11 cellular contexts compared by ENCODE assay signal in genomic region chr17:42142371-42142896, GRCh38. TPM values are rescaled to one million over a fixed set of nuclear protein-coding genes. Genes with fewer than 3 reads are reported as not detected.
DNase-seq lines count a peak whose midpoint lies in the region; ATAC-seq and TF ChIP-seq lines count a peak whose summit lies in the region.
"Had no signal": no experiment of that assay in that cellular context is flagged by ENCODE, and none has a peak within 500 bp of the region (broad histone marks: within the 10 kb centered on the region; RNA-seq: fewer than 3 reads in every experiment).

No MANE protein-coding gene starts in this region.

- no peaks in the 10 kb centered on the region for H3K9me3 Mint-ChIP-seq in activated naive CD4-positive, alpha-beta T cell treated with anti-CD3 and anti-CD28 coated beads, Interleukin-2, amount 10 ng/mL, durations not matched to agents 7 days and 5 days
- no peaks in the 10 kb centered on the region for H3K9me3 Mint-ChIP-seq in activated naive CD4-positive, alpha-beta T cell treated with anti-CD3 and anti-CD28 coated beads, Interleukin-2, amount 50 U/mL, for 72 hours

- CTCF ChIA-PET in activated naive CD4-positive, alpha-beta T cell treated with anti-CD3 and anti-CD28 coated beads, Interleukin-2, amount 10 ng/mL, durations not matched to agents 7 days and 5 days (lab: Charles Lee): interaction anchor here (0.9 to 1.2 kb wide), 3 partner anchors 39 to 264 kb away, joined by 3 read pairs; no protein-coding TSS in a partner anchor

- no peaks in the 10 kb centered on the region for H3K27me3 Mint-ChIP-seq in activated naive CD4-positive, alpha-beta T cell treated with anti-CD3 and anti-CD28 coated beads, Interleukin-2, amount 10 ng/mL, durations not matched to agents 7 days and 5 days

- peak overlapping the region; percentile 31 for H3K27ac ChIP-seq in brain microvascular endothelial cell
- peak overlapping the region in 3 of 4 donors; percentile 18 to 53 (median 18) for H3K27ac ChIP-seq in upper lobe of left lung

- peaks cover 11% of the 10 kb centered on the region for H3K36me3 ChIP-seq in brain microvascular endothelial cell (replicated peaks)
- H3K36me3 ChIP-seq in upper lobe of left lung: peaks cover 0 to 45% (median 15%) of the 10 kb centered on the region in 4 donors

- H3K4me3 ChIP-seq in brain microvascular endothelial cell (ENCODE audit: low read depth, low read length): no peak overlapping the region
- H3K4me3 ChIP-seq in upper lobe of left lung: no peak overlapping the region

- H3K4me1 Mint-ChIP-seq in activated naive CD4-positive, alpha-beta T cell treated with anti-CD3 and anti-CD28 coated beads, Interleukin-2, amount 10 ng/mL, durations not matched to agents 7 days and 5 days: peaks cover 11% of the 10 kb centered on the region

- peak overlapping the region; percentile 75 for H3K27ac Mint-ChIP-seq in activated naive CD4-positive, alpha-beta T cell treated with anti-CD3 and anti-CD28 coated beads, Interleukin-2, amount 10 ng/mL, durations not matched to agents 7 days and 5 days
- H3K27ac Mint-ChIP-seq in activated naive CD4-positive, alpha-beta T cell treated with anti-CD3 and anti-CD28 coated beads, Interleukin-2, amount 50 U/mL, for 72 hours: peak overlapping the region in 1 of 2 donors; percentile 58

- TF ChIP-seq CTCF in brain microvascular endothelial cell (IDR thresholded peaks at IDR 0.05; ENCODE audit: low read depth, low read length, missing control alignments) (no peak), upper lobe of left lung (IDR thresholded peaks at IDR 0.05) (no peak)

- no peak for TF ChIP-seq POLR2A in upper lobe of left lung (IDR thresholded peaks at IDR 0.05)

- no peak for TF ChIP-seq EP300 in upper lobe of left lung (IDR thresholded peaks at IDR 0.05)

- H3K27me3 ChIP-seq in brain microvascular endothelial cell (replicated peaks) (no peaks in the 10 kb centered on the region), upper lobe of left lung (no peaks in the 10 kb centered on the region)

- peaks cover 37 to 51% (median 40%) of the 10 kb centered on the region in 4 donors for H3K4me1 ChIP-seq in upper lobe of left lung

- no peak overlapping the region for H3K4me3 Mint-ChIP-seq in activated naive CD4-positive, alpha-beta T cell treated with anti-CD3 and anti-CD28 coated beads, Interleukin-2, amount 10 ng/mL, durations not matched to agents 7 days and 5 days

- no peak for DNase-seq in activated naive CD4-positive, alpha-beta T cell treated with anti-CD3 and anti-CD28 coated beads, Interleukin-2, amount 10 ng/mL, durations not matched to agents 7 days and 5 days
- DNase-seq in activated naive CD4-positive, alpha-beta T cell treated with anti-CD3 and anti-CD28 coated beads, Interleukin-2, amount 50 U/mL, for 72 hours (ENCODE audit: low spot score in 2 of 2): no peak
- DNase-seq in brain microvascular endothelial cell: peak; percentile 57
- peak; percentile 71 for DNase-seq in kidney tubule cell (ENCODE audit: low spot score)
- no peak for DNase-seq in upper lobe of left lung
- no peak for DNase-seq in NCI-H1105 treated with DMSO at 0.1 percent for 48 hours (lab: John Stamatoyannopoulos, UW)
- DNase-seq in activated CD4-positive, alpha-beta T cell treated with anti-CD3 and anti-CD28 coated beads for 4 hours: no peak
- DNase-seq in NCI-H2227 (lab: John Stamatoyannopoulos, UW; ENCODE audit: unreplicated experiment): no peak
- DNase-seq: NCI-H510A treated with DMSO at 0.1 percent for 48 hours, retina, T-helper 1 cell had no signal

- no peaks in the 10 kb centered on the region for H3K9me3 ChIP-seq in upper lobe of left lung

- no peak for ATAC-seq in activated naive CD4-positive, alpha-beta T cell treated with anti-CD3 and anti-CD28 coated beads, Interleukin-2, amount 50 U/mL, for 72 hours
- peak in 1 of 2 donors; percentile 32 for ATAC-seq in upper lobe of left lung (ENCODE audit: low FRiP score in 2 of 2)

- in situ Hi-C loops in brain microvascular endothelial cell (cut with HindIII; ENCODE audit: low pct_ligation_motif_present, low sequenced_read_pairs): no loop called here

- 85 to 91% methylated on average over 7 of the region's 7 CpGs for WGBS in upper lobe of left lung, 2 donors

- H3K36me3 Mint-ChIP-seq in activated naive CD4-positive, alpha-beta T cell treated with anti-CD3 and anti-CD28 coated beads, Interleukin-2, amount 10 ng/mL, durations not matched to agents 7 days and 5 days: peaks cover 38% of the 10 kb centered on the region
- H3K36me3 Mint-ChIP-seq in activated naive CD4-positive, alpha-beta T cell treated with anti-CD3 and anti-CD28 coated beads, Interleukin-2, amount 50 U/mL, for 72 hours: peaks cover 0 to 9% of the 10 kb centered on the region in 2 donors

RNA-seq across cellular contexts. Expression of gene RAB5C, which starts 12.4 kb away (rescaled TPM):
- 10 to 100 TPM; 44.5 to 45.7 TPM for total RNA-seq in activated naive CD4-positive, alpha-beta T cell treated with anti-CD3 and anti-CD28 coated beads, Interleukin-2, amount 50 U/mL, for 72 hours
- total RNA-seq in upper lobe of left lung: 100 to 1,000 TPM in 3 of 6 donors, 10 to 100 TPM in 3; 57.6 to 183 (median 133) TPM

RNA-seq across cellular contexts. Expression of gene HSPB9, which starts 19.8 kb away (rescaled TPM):
- under 1 TPM in 1 of 2 donors, not detected in 1; 0.23 TPM for total RNA-seq in activated naive CD4-positive, alpha-beta T cell treated with anti-CD3 and anti-CD28 coated beads, Interleukin-2, amount 50 U/mL, for 72 hours
- 1 to 10 TPM in 1 of 6 donors, under 1 TPM in 1, not detected in 4; 0.15 to 1.0 TPM for total RNA-seq in upper lobe of left lung

RNA-seq across cellular contexts. Expression of gene KAT2A, which starts 21.3 kb away (rescaled TPM):
- total RNA-seq in activated naive CD4-positive, alpha-beta T cell treated with anti-CD3 and anti-CD28 coated beads, Interleukin-2, amount 50 U/mL, for 72 hours: 10 to 100 TPM; 47.4 to 69.6 TPM
- 100 to 1,000 TPM in 1 of 6 donors, 10 to 100 TPM in 5; 17.0 to 116 (median 32.5) TPM for total RNA-seq in upper lobe of left lung

RNA-seq across cellular contexts. Expression of gene DHX58, which starts 29.9 kb away (rescaled TPM):
- 10 to 100 TPM; 39.6 to 40.2 TPM for total RNA-seq in activated naive CD4-positive, alpha-beta T cell treated with anti-CD3 and anti-CD28 coated beads, Interleukin-2, amount 50 U/mL, for 72 hours
- total RNA-seq in upper lobe of left lung: 10 to 100 TPM; 15.8 to 56.6 (median 32.6) TPM

RNA-seq across cellular contexts. Expression of gene KCNH4, which starts 38.5 kb away (rescaled TPM):
- under 1 TPM; 0.23 to 0.54 TPM for total RNA-seq in activated naive CD4-positive, alpha-beta T cell treated with anti-CD3 and anti-CD28 coated beads, Interleukin-2, amount 50 U/mL, for 72 hours
- total RNA-seq in upper lobe of left lung: under 1 TPM in 2 of 6 donors, not detected in 4; under 0.01 to 0.27 TPM

Comparison
In these comparisons a context has a peak if more than half of its experiments do, and no peak if none do; other contexts are left out.
1. DNase-seq: peak in brain microvascular endothelial cell (single experiment) and kidney tubule cell (single experiment); none in activated naive CD4-positive, alpha-beta T cell treated with anti-CD3 and anti-CD28 coated beads, Interleukin-2, amount 10 ng/mL, durations not matched to agents 7 days and 5 days (single experiment), activated naive CD4-positive, alpha-beta T cell treated with anti-CD3 and anti-CD28 coated beads, Interleukin-2, amount 50 U/mL, for 72 hours (0 of 2), upper lobe of left lung (0 of 2), NCI-H1105 treated with DMSO at 0.1 percent for 48 hours (single experiment), activated CD4-positive, alpha-beta T cell treated with anti-CD3 and anti-CD28 coated beads for 4 hours (0 of 2) and NCI-H2227 (single experiment).